In genomic region chr16:85659805-85660511, GRCh38 we compare ENCODE assay signal across 8 cellular contexts. TPM values are rescaled to one million over a fixed set of nuclear protein-coding genes. Genes with fewer than 3 reads are reported as not detected.
DNase-seq lines count a peak whose midpoint lies in the region; ATAC-seq and TF ChIP-seq lines count a peak whose summit lies in the region.

No MANE protein-coding gene starts in this region.

- H2AFZ ChIP-seq in GM23338: no peak overlapping the region
- no peak overlapping the region for H2AFZ ChIP-seq in osteoblast (ENCODE audit: low read length)

- H3K9me3 ChIP-seq in osteoblast (ENCODE audit: low read depth, low read length) (no peaks in the 10 kb centered on the region), tibial nerve (no peaks in the 10 kb centered on the region)

- TF ChIP-seq EP300 in tibial nerve (IDR thresholded peaks at IDR 0.05): no peak

- H3K4me1 Mint-ChIP-seq in GM23338: peaks cover 4% of the 10 kb centered on the region; the same call in 1 of the 3 replicates

- TF ChIP-seq CTCF in GM23338 (conservative IDR thresholded peaks at IDR 0.05; ENCODE audit: low read depth in 2 of 2) (peak; percentile 91 to 97), fibroblast of pulmonary artery (IDR thresholded peaks at IDR 0.05; ENCODE audit: low read length, missing control alignments) (peak; percentile 96), osteoblast (IDR thresholded peaks at IDR 0.05; ENCODE audit: extremely low read depth, low read depth, low read length) (peak; percentile 86), tibial nerve (IDR thresholded peaks at IDR 0.05) (peak; percentile 61 to 81 (median 72))

- peak overlapping the region; percentile 77 for H3K27ac Mint-ChIP-seq in GM23338

- H3K79me2 ChIP-seq in GM23338 (replicated peaks; ENCODE audit: insufficient read depth): no peaks in the 10 kb centered on the region
- H3K79me2 ChIP-seq in osteoblast (ENCODE audit: insufficient read depth, low read length): no peaks in the 10 kb centered on the region

- no peak overlapping the region for H3K4me3 Mint-ChIP-seq in GM23338

- ATAC-seq in GM23338 (peak; percentile 86), GM21526 (IDR thresholded peaks at IDR 0.05; ENCODE audit: low FRiP score, unreplicated experiment) (no peak)

- WGBS in tibial nerve, 2 donors: 68 to 74% methylated on average over 11 to 12 of the region's 12 CpGs

- H3K4me1 ChIP-seq in GM23338 (ENCODE audit: insufficient read depth): no peaks in the 10 kb centered on the region
- H3K4me1 ChIP-seq in osteoblast (ENCODE audit: insufficient read depth, low read length): no peaks in the 10 kb centered on the region
- H3K4me1 ChIP-seq in tibial nerve: no peaks in the 10 kb centered on the region

- H3K4me2 ChIP-seq in GM23338: no peak overlapping the region
- no peak overlapping the region for H3K4me2 ChIP-seq in osteoblast (ENCODE audit: insufficient read depth, low read length)

- H3K4me3 ChIP-seq in GM23338 (no peak overlapping the region), fibroblast of pulmonary artery (replicated peaks; ENCODE audit: low read depth, low read length) (no peak overlapping the region), osteoblast (ENCODE audit: insufficient read depth, low read length) (no peak overlapping the region), tibial nerve (no peak overlapping the region)

- peak; percentile 91 for DNase-seq in AG20443 (ENCODE audit: low spot score)
- peak; percentile 81 for DNase-seq in GM23338 (ENCODE audit: low spot score)
- DNase-seq in OCI-M1 (lab: John Stamatoyannopoulos, UW): peak; percentile 80
- peak; percentile 32 for DNase-seq in activated T-helper 1 cell treated with Interleukin-2 at 50 U/mL for 16 hours (ENCODE audit: low read depth)
- peak; percentile 64 for DNase-seq in fibroblast of pulmonary artery (ENCODE audit: low read depth)
- DNase-seq in osteoblast (ENCODE audit: insufficient read length, low spot score, missing footprints): peak; percentile 100
- DNase-seq in tibial nerve (ENCODE audit: low spot score in 2 of 2): peak in 1 of 2 donors; percentile 27

- peaks cover 9% of the 10 kb centered on the region; the same call in 1 of the 2 replicates for H4K20me1 ChIP-seq in GM23338 (replicated peaks; ENCODE audit: insufficient read depth)
- peaks cover 62% of the 10 kb centered on the region for H4K20me1 ChIP-seq in osteoblast (ENCODE audit: insufficient read depth, low read length)

- H3K36me3 ChIP-seq in GM23338 (ENCODE audit: insufficient read depth) (peaks cover 20% of the 10 kb centered on the region; the same call in 1 of the 2 replicates), osteoblast (ENCODE audit: insufficient read depth, low read length) (peaks cover 83% of the 10 kb centered on the region), tibial nerve (peaks cover 3 to 98% (median 46%) of the 10 kb centered on the region in 3 donors)

- H3K27me3 ChIP-seq in GM23338 (ENCODE audit: insufficient read depth) (no peaks in the 10 kb centered on the region), osteoblast (ENCODE audit: insufficient read depth, low read length) (no peaks in the 10 kb centered on the region), tibial nerve (no peaks in the 10 kb centered on the region)

- no peaks in the 10 kb centered on the region for H3K9me2 ChIP-seq in GM23338 (ENCODE audit: insufficient read depth)

- peaks cover 28% of the 10 kb centered on the region for H3F3A ChIP-seq in GM23338 (replicated peaks; ENCODE audit: low read depth)

- no peak for TF ChIP-seq POLR2A in tibial nerve (IDR thresholded peaks at IDR 0.05)

- peaks cover 90% of the 10 kb centered on the region for H3K36me3 Mint-ChIP-seq in GM23338 (ENCODE audit: low read depth)

- H3K27me3 Mint-ChIP-seq in GM23338 (ENCODE audit: insufficient read depth, low read depth, poor library complexity): peaks cover 22% of the 10 kb centered on the region

- H3K9me3 Mint-ChIP-seq in GM23338: no peaks in the 10 kb centered on the region; the same call in 2 of the 3 replicates

- H3K27ac ChIP-seq in GM23338 (ENCODE audit: low read depth): 0 out of 2 replicates have a peak overlapping the region, but pooled peaks have one; percentile 76
- H3K27ac ChIP-seq in osteoblast (ENCODE audit: low read depth, low read length): no peak overlapping the region
- no peak overlapping the region for H3K27ac ChIP-seq in tibial nerve

TF ChIP-seq in GM23338, 12 proteins besides CTCF, POLR2A, EP300 and RAD21:
- TF ChIP-seq STAT1 (IDR thresholded peaks at IDR 0.05; ENCODE audit: unreplicated experiment): no peak
- peak; percentile 34; the same call in 1 of the 2 replicates for TF ChIP-seq POLR2AphosphoS5 (IDR thresholded peaks at IDR 0.05; ENCODE audit: low read depth)
TF ChIP-seq in GM23338: peak in this region for 1.

RNA-seq across cellular contexts. Expression of gene GINS2, which starts 28.8 kb away (rescaled TPM):
- 35.0 and 40.5 TPM in 2 replicates for total RNA-seq in GM23338 (2014; rRNA removed; shearing (Covaris generic))
- 42.0 and 44.4 TPM in 2 replicates for polyA plus RNA-seq in GM23338 (2016; fragmentation: Nextera tagmentation; extraction: Ambion mirVana)
- total RNA-seq in osteoblast (1.2 and 1.8 TPM in 2 replicates), tibial nerve (under 1 TPM in 2 of 4 donors, not detected in 2; 0.20 to 0.66 TPM)

RNA-seq across cellular contexts. Expression of gene GSE1, which starts 46.8 kb away (rescaled TPM):
- 118 and 135 TPM in 2 replicates for total RNA-seq in GM23338 (2014; rRNA removed; shearing (Covaris generic))
- 32.4 and 34.0 TPM in 2 replicates for polyA plus RNA-seq in GM23338 (2016; fragmentation: Nextera tagmentation; extraction: Ambion mirVana)
- total RNA-seq in osteoblast (49.6 and 55.7 TPM in 2 replicates), tibial nerve (100 to 1,000 TPM in 1 of 4 donors, 10 to 100 TPM in 3; 65.1 to 147 (median 83.5) TPM)

Comparison
In these comparisons a context has a peak if more than half of its experiments do, and no peak if none do; other contexts are left out.
1. RNA of gene GINS2, which starts 28.8 kb away (total RNA-seq): 35.0 to 40.5 TPM in GM23338; 1.2 to 1.8 TPM in osteoblast and 0.20 to 0.66 TPM in tibial nerve; every median in the first group is over 10 times any median in the second.
2. Peak in every context shown above with its lines, with median percentiles within 50 percentile points of each other: CTCF ChIP-seq.